23 cellular contexts compared by ENCODE assay signal in genomic region chr2:239661334-239662312, GRCh38.
DNase-seq lines count a peak whose midpoint lies in the region; TF ChIP-seq lines count a peak whose summit lies in the region.
"Had no signal": no experiment of that assay in that cellular context is flagged by ENCODE, and none has a peak within 500 bp of the region (broad histone marks: within the 10 kb centered on the region; RNA-seq: fewer than 3 reads in every experiment).

No MANE protein-coding gene starts in this region.

- H3K9me3 ChIP-seq in HEK293 (ENCODE audit: control insufficient read depth, insufficient read depth, low read depth, low read length) (no peaks in the 10 kb centered on the region), esophagus muscularis mucosa (no peaks in the 10 kb centered on the region)
- H3K9me3 ChIP-seq: Caco-2, thoracic aorta had no signal

- intact Hi-C loops in esophagus muscularis mucosa (cut with DNase I), result no loop called here

- POLR2A ChIA-PET in HEK293 (lab: Yijun Ruan, JAX), result no interaction called here

- H3K4me3 ChIP-seq in HEK293 (ENCODE audit: low read depth, low read length) (no peak overlapping the region), esophagus muscularis mucosa (no peak overlapping the region)
- H3K4me3 ChIP-seq: thoracic aorta had no signal

- 39% methylated on average over 15 of the region's 15 CpGs for WGBS in esophagus muscularis mucosa

- peak; percentile 60 for DNase-seq in DMS79 treated with DMSO at 0.1 percent for 48 hours (lab: John Stamatoyannopoulos, UW)
- peak; percentile 89 for DNase-seq in esophagus muscularis mucosa (ENCODE audit: extremely low spot score)
- peak; percentile 8 for DNase-seq in stimulated activated CD8-positive, alpha-beta memory T cell treated with anti-CD3 and anti-CD28 coated beads, Interleukin-4, amount 100 ng/mL, for 48 hours
- DNase-seq in pons (ENCODE audit: low spot score), result no peak
- DNase-seq in NCI-H69 (lab: John Stamatoyannopoulos, UW), result no peak
- DNase-seq in NCI-H128 (lab: John Stamatoyannopoulos, UW; ENCODE audit: unreplicated experiment), result no peak
- DNase-seq: activated CD4-positive, alpha-beta T cell treated with anti-CD3 and anti-CD28 coated beads for 36 hours; activated naive CD4-positive, alpha-beta T cell treated with Interleukin-2 at 50 U/mL for 16 hours; Caco-2; DMS53; GF-D8; HCEC 1CT; Kasumi-1; left cardiac atrium; NCI-H1436 treated with DMSO at 0.1 percent for 48 hours; NCI-H2081 treated with DMSO at 0.1 percent for 48 hours; NCI-H748 treated with DMSO at 0.1 percent for 48 hours; right cardiac atrium; SIG-M5; stimulated activated CD4-positive, alpha-beta T cell treated with anti-CD3 and anti-CD28 coated beads, Interleukin-2, amount 100 ng/mL, for 24 hours had no signal

- no peak for TF ChIP-seq EP300 in esophagus muscularis mucosa (IDR thresholded peaks at IDR 0.05)

- peaks cover 0 to 49% (median 0%) of the 10 kb centered on the region in 4 donors for H3K27me3 ChIP-seq in esophagus muscularis mucosa

- H3K27ac ChIP-seq in HEK293 (ENCODE audit: extremely low read depth, low read depth, low read length) (no peak overlapping the region), esophagus muscularis mucosa (replicated peaks in 1 of 4) (no peak overlapping the region)
- H3K27ac ChIP-seq: C4-2B, thoracic aorta had no signal

- H3K4me1 ChIP-seq in HEK293 (ENCODE audit: control insufficient read depth, insufficient read depth, low read length) (no peaks in the 10 kb centered on the region), esophagus muscularis mucosa (peaks cover 0 to 15% (median 8%) of the 10 kb centered on the region in 4 donors)
- H3K4me1 ChIP-seq: Caco-2 had no signal

- no peaks in the 10 kb centered on the region for H3K36me3 ChIP-seq in HEK293 (ENCODE audit: control insufficient read depth in 2 of 2, insufficient read depth in 1 of 2, low read length in 2 of 2)
- no peaks in the 10 kb centered on the region for H3K36me3 ChIP-seq in esophagus muscularis mucosa
- H3K36me3 ChIP-seq: thoracic aorta had no signal

- TF ChIP-seq CTCF in HEK293 (tag by site-specific recombination; IDR thresholded peaks at IDR 0.05), result no peak
- TF ChIP-seq CTCF in esophagus muscularis mucosa (IDR thresholded peaks at IDR 0.05), result no peak

- no peak for TF ChIP-seq POLR2A in esophagus muscularis mucosa (IDR thresholded peaks at IDR 0.05; ENCODE audit: low read depth)

- CTCF ChIA-PET in HEK293 (lab: Yijun Ruan, JAX), result no interaction called here

TF ChIP-seq in HEK293, 187 proteins besides CTCF, POLR2A, EP300 and RAD21:
- TF ChIP-seq ZNF366 (tag by site-specific recombination; conservative IDR thresholded peaks at IDR 0.05), result no peak
- TF ChIP-seq KLF17 (tag by site-specific recombination; IDR thresholded peaks at IDR 0.05), result peak; percentile 69; the same call in 1 of the 2 replicates
- no peak for TF ChIP-seq ZNF324 (tag by site-specific recombination; IDR thresholded peaks at IDR 0.05)
- no peak for TF ChIP-seq ZNF398 (tag by site-specific recombination; IDR thresholded peaks at IDR 0.05)
- TF ChIP-seq ZNF777 (tag by site-specific recombination; IDR thresholded peaks at IDR 0.05; ENCODE audit: borderline replicate concordance), result no peak

Comparison
In these comparisons a context has a peak if more than half of its experiments do, and no peak if none do; other contexts are left out.
1. DNase-seq: peak in DMS79 treated with DMSO at 0.1 percent for 48 hours (single experiment), esophagus muscularis mucosa (single experiment) and stimulated activated CD8-positive, alpha-beta memory T cell treated with anti-CD3 and anti-CD28 coated beads, Interleukin-4, amount 100 ng/mL, for 48 hours (single experiment); none in pons (single experiment), NCI-H69 (single experiment) and NCI-H128 (single experiment).